ENCODE assay signal across 7 cellular contexts in the genomic region with DNA sequence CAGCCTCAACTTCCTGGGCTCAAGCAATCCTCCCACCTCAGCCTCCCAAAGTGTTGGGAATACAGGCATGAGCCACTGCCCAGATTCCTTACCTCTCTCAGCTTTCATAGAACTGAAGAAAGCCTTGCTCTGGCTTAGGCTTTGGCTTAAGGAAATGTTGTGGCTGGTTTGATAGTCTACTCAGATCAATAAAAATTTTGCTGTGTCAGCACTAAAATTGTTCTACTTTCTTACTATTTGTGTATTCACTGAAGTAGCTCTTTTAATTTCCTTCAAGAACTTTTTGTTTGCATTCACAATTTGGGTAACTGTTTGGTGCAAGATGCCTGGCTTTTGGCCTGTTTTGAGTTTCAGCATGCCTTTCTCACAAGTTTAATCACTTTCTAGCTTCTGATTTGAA.
"Had no signal": no experiment of that assay in that cellular context is flagged by ENCODE, and none has a peak within 500 bp of the region (broad histone marks: within the 10 kb centered on the region; RNA-seq: fewer than 3 reads in every experiment).

No MANE protein-coding gene starts in this region.

- H3K27ac ChIP-seq: HL-60 had no signal

- H2AFZ ChIP-seq: GM23338 had no signal

- H3K36me3 ChIP-seq: HAP-1 had no signal

- DNase-seq: H7, HFFc6, KG1 had no signal

- H3K4me1 ChIP-seq: HAP-1 had no signal

- H3K9me3 ChIP-seq: HAP-1 had no signal

- H3K4me3 ChIP-seq: GM23338, HAP-1 had no signal

- ATAC-seq: GM23338, HCT116 had no signal

- H3K4me2 ChIP-seq: GM23338 had no signal
